Comparison of ENCODE assay signal across 8 cellular contexts in the genomic region with DNA sequence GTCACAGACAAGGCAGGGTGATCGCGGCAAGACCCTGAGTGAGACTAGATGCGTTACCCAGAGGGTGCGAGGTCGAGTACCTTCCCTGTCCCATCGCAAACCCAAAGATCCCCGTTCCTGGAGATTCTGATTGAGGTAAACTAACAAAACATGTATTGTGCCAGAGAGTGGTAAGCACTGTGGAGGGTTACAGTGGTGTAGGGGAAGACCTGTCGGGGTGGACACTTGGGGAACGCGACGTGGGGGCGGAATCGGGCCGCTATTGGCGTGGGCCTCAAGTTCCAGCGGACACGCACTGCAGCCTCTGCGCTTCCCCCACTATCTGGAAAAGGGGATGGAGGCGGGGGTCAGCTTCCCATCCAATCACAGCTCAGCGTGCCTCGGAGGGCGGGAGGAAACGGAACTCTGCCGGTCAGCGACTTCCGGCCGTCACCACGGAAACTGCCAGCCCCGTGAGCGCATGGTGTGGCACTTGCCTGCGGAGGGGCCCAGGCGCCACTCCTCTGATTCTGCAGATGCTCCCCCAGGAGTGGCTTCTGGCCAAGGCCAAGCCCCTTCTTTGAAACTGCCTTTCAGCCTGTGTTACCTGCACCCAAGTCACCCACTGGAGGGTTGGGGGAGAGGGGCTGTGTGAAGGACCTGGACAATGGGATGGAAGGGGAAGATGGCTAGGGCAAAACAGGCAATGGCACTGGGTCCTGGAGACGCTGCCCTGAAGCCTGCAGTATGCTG. TPM values are rescaled to one million over a fixed set of nuclear protein-coding genes. Genes with fewer than 3 reads are reported as not detected.
A peak's percentile ranks its signal among the peaks of the same experiment; 100 is the strongest.
DNase-seq lines count a peak whose midpoint lies in the region; ATAC-seq and TF ChIP-seq lines count a peak whose summit lies in the region.

No MANE protein-coding gene starts in this region.

- ATAC-seq in HG03460 (IDR thresholded peaks at IDR 0.05; ENCODE audit: unreplicated experiment) = peak; percentile 25
- peak; percentile 0 for ATAC-seq in activated CD8-positive, alpha-beta T cell treated with anti-CD3 and anti-CD28 coated beads, Interleukin-2, amount 10 ng/mL, durations not matched to agents 7 days and 5 days

- peaks cover 50% of the 10 kb centered on the region for H3K36me3 Mint-ChIP-seq in activated CD8-positive, alpha-beta T cell treated with anti-CD3 and anti-CD28 coated beads, Interleukin-2, amount 10 ng/mL, durations not matched to agents 7 days and 5 days (ENCODE audit: low read depth)

- no peaks in the 10 kb centered on the region for H3K9me3 Mint-ChIP-seq in activated CD8-positive, alpha-beta T cell treated with anti-CD3 and anti-CD28 coated beads, Interleukin-2, amount 10 ng/mL, durations not matched to agents 7 days and 5 days (ENCODE audit: insufficient read depth)

- TF ChIP-seq CTCF in GM12864 (IDR thresholded peaks at IDR 0.05; ENCODE audit: low read depth, low read length, missing control alignments) = no peak
- no peak for TF ChIP-seq CTCF in epithelial cell of proximal tubule (conservative IDR thresholded peaks at IDR 0.05; ENCODE audit: low read depth, low read length)
- TF ChIP-seq CTCF in stomach (IDR thresholded peaks at IDR 0.05) = no peak

- CTCF ChIA-PET in activated CD8-positive, alpha-beta T cell treated with anti-CD3 and anti-CD28 coated beads, Interleukin-2, amount 10 ng/mL, durations not matched to agents 7 days and 5 days (lab: Charles Lee) = interaction anchor here (1.0 to 5.3 kb wide), 6 partner anchors 9 to 45 kb away, joined by 3 to 27 read pairs (median 4); a partner anchor contains a TSS

- H3K27me3 ChIP-seq in mucosa of rectum (ENCODE audit: control insufficient read depth in 2 of 2, insufficient read depth in 2 of 2, low read length in 2 of 2) (no peaks in the 10 kb centered on the region), stomach (peaks cover 0 to 20% (median 9%) of the 10 kb centered on the region in 3 donors)

- no peaks in the 10 kb centered on the region for H3K27me3 Mint-ChIP-seq in activated CD8-positive, alpha-beta T cell treated with anti-CD3 and anti-CD28 coated beads, Interleukin-2, amount 10 ng/mL, durations not matched to agents 7 days and 5 days (ENCODE audit: low read depth)

- intact Hi-C loops in stomach (cut with DNase I; ENCODE audit: low total_unique reads) = no loop called here

- peaks cover 49 to 51% of the 10 kb centered on the region in 2 donors for H3K4me1 ChIP-seq in mucosa of rectum (ENCODE audit: control insufficient read depth in 2 of 2, insufficient read depth in 2 of 2, low read length in 2 of 2)
- H3K4me1 ChIP-seq in stomach = peaks cover 58 to 73% (median 71%) of the 10 kb centered on the region in 4 donors

- peak overlapping the region; percentile 96 for H3K4me3 Mint-ChIP-seq in activated CD8-positive, alpha-beta T cell treated with anti-CD3 and anti-CD28 coated beads, Interleukin-2, amount 10 ng/mL, durations not matched to agents 7 days and 5 days

- peak overlapping the region; percentile 99 to 100 for H3K27ac ChIP-seq in mucosa of rectum (ENCODE audit: low read depth in 2 of 2, low read length in 2 of 2)
- peak overlapping the region; percentile 100 for H3K27ac ChIP-seq in stomach

- peaks cover 8 to 10% of the 10 kb centered on the region in 2 donors for H3K36me3 ChIP-seq in mucosa of rectum (ENCODE audit: control insufficient read depth in 2 of 2, insufficient read depth in 2 of 2, low read length in 2 of 2)
- peaks cover 15 to 19% (median 17%) of the 10 kb centered on the region in 4 donors for H3K36me3 ChIP-seq in stomach

- POLR2A ChIA-PET in activated CD8-positive, alpha-beta T cell treated with anti-CD3 and anti-CD28 coated beads, Interleukin-2, amount 10 ng/mL, durations not matched to agents 7 days and 5 days (lab: Charles Lee) = interaction anchor here (1.0 to 1.4 kb wide), 2 partner anchors 9 to 16 kb away, joined by 3 to 8 read pairs; a partner anchor contains a TSS

- peak in 2 of 4 donors; percentile 53 to 62 for TF ChIP-seq POLR2A in stomach (IDR thresholded peaks at IDR 0.05)

- 1 to 2% (median 1%) methylated on average over 22 to 33 of the region's 33 CpGs for WGBS in stomach, 5 donors

- peak overlapping the region; percentile 88 to 95 for H3K9ac ChIP-seq in mucosa of rectum (ENCODE audit: low read depth in 1 of 2, low read length in 2 of 2)

- H3K4me1 Mint-ChIP-seq in activated CD8-positive, alpha-beta T cell treated with anti-CD3 and anti-CD28 coated beads, Interleukin-2, amount 10 ng/mL, durations not matched to agents 7 days and 5 days (ENCODE audit: low read depth) = peaks cover 70% of the 10 kb centered on the region

- H3K4me3 ChIP-seq in GM12864 (ENCODE audit: low read depth, low read length) (peak overlapping the region; percentile 77), epithelial cell of proximal tubule (ENCODE audit: low read depth, low read length) (peak overlapping the region; percentile 75), mucosa of rectum (ENCODE audit: low read length in 2 of 2) (peak overlapping the region; percentile 81 to 98), stomach (peak overlapping the region; percentile 72 to 88 (median 80))

- H3K27ac Mint-ChIP-seq in activated CD8-positive, alpha-beta T cell treated with anti-CD3 and anti-CD28 coated beads, Interleukin-2, amount 10 ng/mL, durations not matched to agents 7 days and 5 days = peak overlapping the region; percentile 99

- peak; percentile 76 for DNase-seq in GM12864 (ENCODE audit: low read depth)
- DNase-seq in activated CD8-positive, alpha-beta T cell treated with anti-CD3 and anti-CD28 coated beads, Interleukin-2, amount 10 ng/mL, durations not matched to agents 7 days and 5 days = peak; percentile 77
- no peak for DNase-seq in epithelial cell of proximal tubule (ENCODE audit: low read depth)
- DNase-seq in stomach = peak; percentile 88
- no peak for DNase-seq in SIG-M5 (lab: John Stamatoyannopoulos, UW)
- no peak for DNase-seq in NCI-H2227 (lab: John Stamatoyannopoulos, UW; ENCODE audit: unreplicated experiment)

- H3K9me3 ChIP-seq in mucosa of rectum (ENCODE audit: control insufficient read depth in 2 of 2, low read length in 2 of 2) (no peaks in the 10 kb centered on the region), stomach (no peaks in the 10 kb centered on the region)

- no peak for TF ChIP-seq EP300 in stomach (IDR thresholded peaks at IDR 0.05)

RNA-seq across cellular contexts. Expression of a gene that starts 1.0 kb away (rescaled TPM):
- total RNA-seq in activated CD8-positive, alpha-beta T cell treated with anti-CD3 and anti-CD28 coated beads, Interleukin-2, amount 10 ng/mL, durations not matched to agents 7 days and 5 days = 10 to 100 TPM; 80.7 to 94.1 TPM
- total RNA-seq in epithelial cell of proximal tubule (37.4 and 49.9 TPM in 2 replicates), stomach (10 to 100 TPM in 3 of 5 donors, 1 to 10 TPM in 1, not detected in 1; 9.8 to 35.3 (median 27.1) TPM)
- polyA plus RNA-seq in stomach = 10 to 100 TPM; 35.5 to 51.5 (median 41.9) TPM

RNA-seq across cellular contexts. Expression of a gene that starts 4.5 kb away (rescaled TPM):
- 100 to 1,000 TPM; 108 to 114 TPM for total RNA-seq in activated CD8-positive, alpha-beta T cell treated with anti-CD3 and anti-CD28 coated beads, Interleukin-2, amount 10 ng/mL, durations not matched to agents 7 days and 5 days
- 70.1 and 137 TPM in 2 replicates for total RNA-seq in epithelial cell of proximal tubule
- total RNA-seq in stomach = 100 to 1,000 TPM in 2 of 5 donors, 10 to 100 TPM in 3; 55.8 to 260 (median 89.0) TPM
- polyA plus RNA-seq in stomach = 100 to 1,000 TPM; 195 to 338 (median 235) TPM

RNA-seq across cellular contexts. Expression of a gene that starts 13.7 kb away (rescaled TPM):
- total RNA-seq in activated CD8-positive, alpha-beta T cell treated with anti-CD3 and anti-CD28 coated beads, Interleukin-2, amount 10 ng/mL, durations not matched to agents 7 days and 5 days = 10 to 100 TPM; 20.0 to 20.6 TPM
- total RNA-seq in epithelial cell of proximal tubule (8.0 and 12.7 TPM in 2 replicates), stomach (10 to 100 TPM; 14.0 to 84.9 (median 68.3) TPM)
- polyA plus RNA-seq in stomach = 10 to 100 TPM; 16.1 to 33.2 (median 16.5) TPM

RNA-seq across cellular contexts. Expression of a gene that starts 15.6 kb away (rescaled TPM):
- total RNA-seq in activated CD8-positive, alpha-beta T cell treated with anti-CD3 and anti-CD28 coated beads, Interleukin-2, amount 10 ng/mL, durations not matched to agents 7 days and 5 days = 100 to 1,000 TPM; 476 to 528 TPM
- total RNA-seq in epithelial cell of proximal tubule = 454 and 661 TPM in 2 replicates
- 100 to 1,000 TPM in 4 of 5 donors, 10 to 100 TPM in 1; 95.5 to 923 (median 243) TPM for total RNA-seq in stomach
- polyA plus RNA-seq in stomach = 100 to 1,000 TPM; 143 to 200 (median 171) TPM

RNA-seq across cellular contexts. Expression of a gene that starts 39.8 kb away (rescaled TPM):
- 10 to 100 TPM; 13.9 to 16.7 TPM for total RNA-seq in activated CD8-positive, alpha-beta T cell treated with anti-CD3 and anti-CD28 coated beads, Interleukin-2, amount 10 ng/mL, durations not matched to agents 7 days and 5 days
- total RNA-seq in epithelial cell of proximal tubule = 18.2 and 23.7 TPM in 2 replicates
- 10 to 100 TPM in 3 of 5 donors, 1 to 10 TPM in 1, not detected in 1; 2.4 to 49.0 (median 20.1) TPM for total RNA-seq in stomach
- polyA plus RNA-seq in stomach = 1 to 10 TPM; 5.6 to 8.2 (median 6.6) TPM

Comparison
In these comparisons a context has a peak if more than half of its experiments do, and no peak if none do; other contexts are left out.
1. DNase-seq: peak in GM12864 (single experiment), activated CD8-positive, alpha-beta T cell treated with anti-CD3 and anti-CD28 coated beads, Interleukin-2, amount 10 ng/mL, durations not matched to agents 7 days and 5 days (single experiment) and stomach (single experiment); none in epithelial cell of proximal tubule (single experiment), SIG-M5 (single experiment) and NCI-H2227 (single experiment).
2. Peak in every context shown above with its lines, with median percentiles within 50 percentile points of each other: H3K4me3 ChIP-seq.